In the genomic region with DNA sequence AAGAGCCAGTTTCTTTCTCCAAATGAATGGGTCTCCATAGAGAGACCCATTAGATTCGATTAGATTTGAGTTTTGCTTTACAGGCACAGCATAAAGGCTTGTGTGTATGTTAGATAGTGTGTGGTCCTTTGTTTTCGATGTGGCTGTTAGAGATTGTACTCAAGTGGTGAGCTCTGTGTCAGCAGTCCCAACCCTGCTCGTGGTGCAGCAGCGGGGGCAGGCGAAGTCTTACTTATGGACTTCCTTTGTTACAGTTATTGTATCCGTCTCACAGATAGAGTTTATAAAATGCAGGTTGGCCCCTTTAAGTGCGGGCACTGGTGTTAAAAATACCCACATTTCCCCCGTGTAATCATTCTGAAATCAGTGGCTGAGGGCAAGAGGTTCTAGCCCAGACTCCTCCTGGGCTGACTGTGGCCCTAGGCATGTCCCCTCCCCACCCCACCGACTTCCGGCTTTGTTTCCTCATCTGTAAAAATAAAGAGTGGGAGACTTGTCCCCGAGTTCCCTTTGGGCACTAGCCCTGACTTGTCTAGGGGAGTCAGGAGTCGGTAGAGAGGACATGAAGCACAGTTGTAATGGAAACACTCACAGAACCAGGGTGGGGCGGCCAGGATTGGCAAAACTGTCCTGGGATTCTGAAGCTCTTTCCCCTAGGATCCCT, we compare ENCODE assay signal across 10 cellular contexts. TPM values are rescaled to one million over a fixed set of nuclear protein-coding genes. Genes with fewer than 3 reads are reported as not detected.
DNase-seq lines count a peak whose midpoint lies in the region; ATAC-seq, FAIRE-seq and TF ChIP-seq lines count a peak whose summit lies in the region.
"Had no signal": no experiment of that assay in that cellular context is flagged by ENCODE, and none has a peak within 500 bp of the region (broad histone marks: within the 10 kb centered on the region; RNA-seq: fewer than 3 reads in every experiment).

No MANE protein-coding gene starts in this region.

- no peaks in the 10 kb centered on the region for H3K79me1 ChIP-seq in H1 (ENCODE audit: low read depth, low read length)

- H3K4me3 ChIP-seq in RWPE2 (ENCODE audit: severe bottlenecking) (no peak overlapping the region), H1 (ENCODE audit: extremely low read depth in 1 of 4, insufficient read depth in 2 of 4, low read depth in 3 of 4, low read length in 4 of 4) (no peak overlapping the region)
- H3K4me3 ChIP-seq: psoas muscle had no signal

- H3K56ac ChIP-seq in H1 (replicated peaks; ENCODE audit: insufficient read length, low read depth, low read length) = no peak overlapping the region

- no peak for FAIRE-seq in H1 (lab: Jason Lieb, UNC)

- WGBS in H1 (ENCODE audit: extremely low coverage in 1 of 2, insufficient coverage in 1 of 2, insufficient read length in 1 of 2, insufficient replicate concordance in 2 of 2, low coverage in 1 of 2, low lambda C conversion rate in 2 of 2, missing lambda C conversion rate in 1 of 2), 2 experiments = 82% methylated on average over 13 of the region's 13 CpGs; no CpG with 5 or more reads in 1 of the 2 experiments

- peak; percentile 95 for DNase-seq in NCI-H2107 treated with DMSO at 0.1 percent for 48 hours (lab: John Stamatoyannopoulos, UW; ENCODE audit: unreplicated experiment)
- DNase-seq in NCI-H2107 (lab: John Stamatoyannopoulos, UW) = no peak
- DNase-seq in RWPE2 (ENCODE audit: low spot score) = peak; percentile 66
- no peak for DNase-seq in H1 (ENCODE audit: low read depth in 1 of 2, low spot score in 2 of 2)
- DNase-seq in osteocyte (ENCODE audit: extremely low spot score, unreplicated experiment) = no peak
- no peak for DNase-seq in stimulated activated CD4-positive, alpha-beta T cell treated with anti-CD3 and anti-CD28 coated beads, Interleukin-4, amount 100 ng/mL, for 4 hours
- DNase-seq: psoas muscle had no signal

- no peaks in the 10 kb centered on the region for H3K79me2 ChIP-seq in H1 (ENCODE audit: control insufficient read depth in 1 of 2, insufficient read depth in 2 of 2, low read length in 2 of 2)

- peak overlapping the region; percentile 69 for H3K27ac Mint-ChIP-seq in osteocyte (ENCODE audit: unreplicated experiment)

- ATAC-seq in HG03342 (IDR thresholded peaks at IDR 0.05; ENCODE audit: unreplicated experiment) (peak; percentile 20), RWPE2 (ENCODE audit: low read depth) (peak; percentile 44), HG02973 (IDR thresholded peaks at IDR 0.05; ENCODE audit: unreplicated experiment) (no peak)

- TF ChIP-seq CTCF in RWPE2 (IDR thresholded peaks at IDR 0.05; ENCODE audit: poor library complexity, severe bottlenecking) = no peak
- no peak for TF ChIP-seq CTCF in H1 (IDR thresholded peaks at IDR 0.05; ENCODE audit: control extremely low read depth in 1 of 3, insufficient read depth in 1 of 3, low read depth in 1 of 3, low read length in 3 of 3)
- TF ChIP-seq CTCF in osteocyte (IDR thresholded peaks at IDR 0.05) = no peak

- peak overlapping the region; percentile 44; the same call in 1 of the 2 replicates for H2BK20ac ChIP-seq in H1 (ENCODE audit: low read length)

- H2AFZ ChIP-seq in H1 (ENCODE audit: low read length) = no peak overlapping the region

- H3K4me3 Mint-ChIP-seq in osteocyte (ENCODE audit: unreplicated experiment) = no peak overlapping the region

- no peak for TF ChIP-seq EP300 in H1 (IDR thresholded peaks at IDR 0.05; ENCODE audit: borderline replicate concordance in 1 of 2, low read depth in 2 of 2, low read length in 2 of 2)

- peaks cover 35% of the 10 kb centered on the region for H3K4me1 Mint-ChIP-seq in osteocyte (ENCODE audit: unreplicated experiment)

- H3K36me3 Mint-ChIP-seq in osteocyte (ENCODE audit: unreplicated experiment) = peaks cover 3% of the 10 kb centered on the region

- H3K9me3 Mint-ChIP-seq in osteocyte (ENCODE audit: unreplicated experiment) = no peaks in the 10 kb centered on the region

- H3K9me3 ChIP-seq in RWPE2 (ENCODE audit: severe bottlenecking) (no peaks in the 10 kb centered on the region), H1 (ENCODE audit: insufficient read depth in 2 of 2, low read depth in 1 of 2, low read length in 1 of 2) (no peaks in the 10 kb centered on the region)
- H3K9me3 ChIP-seq: psoas muscle had no signal

- H3K23me2 ChIP-seq in H1 (ENCODE audit: low read depth, low read length) = no peaks in the 10 kb centered on the region; the same call in 1 of the 2 replicates

- H3K27ac ChIP-seq in RWPE2 (ENCODE audit: poor library complexity, severe bottlenecking) (peak overlapping the region; percentile 94), H1 (ENCODE audit: low read depth, low read length) (no peak overlapping the region)
- H3K27ac ChIP-seq: psoas muscle, VCaP had no signal

- H3K9ac ChIP-seq in H1 (replicated peaks in 1 of 4; ENCODE audit: extremely low read depth in 1 of 4, low read depth in 3 of 4, low read length in 3 of 4) = no peak overlapping the region

- CTCF ChIA-PET in H1 (lab: Charles Lee; ENCODE audit: partially characterized antibody) = interaction anchor here (0.6 to 4.6 kb wide), 14 partner anchors 8 to 400 kb away, joined by 3 to 45 read pairs (median 5); no protein-coding TSS in a partner anchor

- TF ChIP-seq POLR2A in H1 (IDR thresholded peaks at IDR 0.05; ENCODE audit: control extremely low read depth in 1 of 2, low read depth in 2 of 2, low read length in 2 of 2) = no peak

- H3K36me3 ChIP-seq in RWPE2 (ENCODE audit: low read depth) (no peaks in the 10 kb centered on the region), H1 (ENCODE audit: control insufficient read depth in 2 of 4, insufficient read depth in 4 of 4, low read length in 3 of 4) (no peaks in the 10 kb centered on the region)

- H3K4me2 ChIP-seq in H1 (ENCODE audit: insufficient read depth in 1 of 2, low read depth in 2 of 2, low read length in 2 of 2) = no peak overlapping the region

- H2BK5ac ChIP-seq in H1 (ENCODE audit: low read depth, low read length) = peak overlapping the region; percentile 8; the same call in 1 of the 2 replicates

- peak overlapping the region; percentile 59 for H4K91ac ChIP-seq in H1 (replicated peaks; ENCODE audit: insufficient read length, low read length)

- no peak overlapping the region for H4K5ac ChIP-seq in H1 (ENCODE audit: insufficient read length, low read depth, low read length)

- H3K27me3 ChIP-seq in RWPE2 (ENCODE audit: insufficient read depth, poor library complexity, severe bottlenecking) (no peaks in the 10 kb centered on the region), H1 (replicated peaks in 1 of 4; ENCODE audit: control insufficient read depth in 3 of 4, extremely low read depth in 1 of 4, insufficient read depth in 3 of 4, low read length in 3 of 4) (peaks cover 0 to 9% (median 5%) of the 10 kb centered on the region in 4 experiments; a peak in 5 of 7 replicates)

- H3K14ac ChIP-seq in H1 (ENCODE audit: insufficient read length) = no peak overlapping the region

- no peak for TF ChIP-seq RAD21 in H1 (IDR thresholded peaks at IDR 0.05 in 1 of 2, conservative IDR thresholded peaks at IDR 0.05 in 1 of 2; ENCODE audit: low read depth in 2 of 2, low read length in 2 of 2)

- H3K18ac ChIP-seq in H1 (ENCODE audit: extremely low read depth, low read length) = peak overlapping the region; percentile 42

- H2BK120ac ChIP-seq in H1 (replicated peaks; ENCODE audit: low read depth, low read length) = peak overlapping the region; percentile 26

- peak overlapping the region; percentile 89 for H2BK12ac ChIP-seq in H1 (ENCODE audit: low read depth, low read length)

- H3K4me1 ChIP-seq in RWPE2 (ENCODE audit: insufficient read depth, poor library complexity, severe bottlenecking) (peaks cover 45% of the 10 kb centered on the region), H1 (replicated peaks in 1 of 4; ENCODE audit: control insufficient read depth in 3 of 4, insufficient read depth in 4 of 4, low read length in 3 of 4) (peaks cover 6 to 18% (median 17%) of the 10 kb centered on the region in 4 experiments)

- H2BK15ac ChIP-seq in H1 (ENCODE audit: low read length) = no peak overlapping the region; the same call in 1 of the 2 replicates

- peaks cover 0 to 1% of the 10 kb centered on the region in 2 experiments for H4K20me1 ChIP-seq in H1 (replicated peaks in 1 of 2; ENCODE audit: control insufficient read depth in 1 of 2, insufficient read depth in 2 of 2, low read length in 2 of 2)

- H2AK5ac ChIP-seq in H1 (ENCODE audit: low read depth, low read length) = no peak overlapping the region

- no peak overlapping the region; the same call in 1 of the 2 replicates for H4K8ac ChIP-seq in H1 (ENCODE audit: extremely low read depth, insufficient read depth, low read length)

- no peaks in the 10 kb centered on the region for H3K27me3 Mint-ChIP-seq in osteocyte (ENCODE audit: unreplicated experiment)

- no peak overlapping the region for H3K4ac ChIP-seq in H1 (replicated peaks; ENCODE audit: insufficient read length, low read depth, low read length)

- POLR2A ChIA-PET in H1 (lab: Charles Lee; ENCODE audit: partially characterized antibody) = no interaction called here

- no peak overlapping the region for H3K23ac ChIP-seq in H1 (ENCODE audit: insufficient read length)

TF ChIP-seq in H1, 55 proteins besides CTCF, POLR2A, EP300 and RAD21 (continues in another document):
- TF ChIP-seq SP2 (IDR thresholded peaks at IDR 0.05; ENCODE audit: low read length) = no peak
- TF ChIP-seq KDM5A (IDR thresholded peaks at IDR 0.05; ENCODE audit: low read length) = no peak
- TF ChIP-seq JUND (IDR thresholded peaks at IDR 0.05; ENCODE audit: low read length) = no peak
- no peak for TF ChIP-seq ASH2L (IDR thresholded peaks at IDR 0.05; ENCODE audit: low read length)
- no peak for TF ChIP-seq EZH2 (IDR thresholded peaks at IDR 0.05; ENCODE audit: low read depth, low read length, severe bottlenecking)
- TF ChIP-seq SIX5 (IDR thresholded peaks at IDR 0.05; ENCODE audit: low read depth, low read length) = no peak
- no peak for TF ChIP-seq SIN3A (conservative IDR thresholded peaks at IDR 0.05 in 1 of 2, IDR thresholded peaks at IDR 0.05 in 1 of 2; ENCODE audit: low read depth in 1 of 2, low read length in 2 of 2)
- TF ChIP-seq CTBP2 (IDR thresholded peaks at IDR 0.05; ENCODE audit: borderline replicate concordance, insufficient read depth, insufficient read length, low read length) = no peak
- TF ChIP-seq POU5F1 (IDR thresholded peaks at IDR 0.05; ENCODE audit: low read depth, low read length) = no peak
- TF ChIP-seq RFX5 (IDR thresholded peaks at IDR 0.05; ENCODE audit: borderline replicate concordance, low read depth, low read length) = no peak
- TF ChIP-seq POLR2AphosphoS5 (IDR thresholded peaks at IDR 0.05; ENCODE audit: low read depth, low read length) = no peak

RNA-seq across cellular contexts. Expression of gene MTURN, which starts 28.6 kb away (rescaled TPM):
- 5.3 and 5.8 TPM in 2 replicates for total RNA-seq in H1 (2021; fragmentation: NEBNext Ultra II Directional; extraction: Animal tissue kit (Norgen Biotek cat#: 25700))
- polyA plus RNA-seq in H1 (2011; rRNA removed) = 2.2 and 2.6 TPM in 2 replicates
- polyA plus RNA-seq in H1 (2011; cell fraction: cytosol; rRNA removed) = 4.2 TPM
- 6.0 TPM for polyA plus RNA-seq in H1 (2011; cell fraction: nucleus; rRNA removed)
- polyA plus RNA-seq in H1 (2012, experiment 1 of 2) = 4.3 to 5.8 TPM (median 4.6 TPM) in 4 replicates
- polyA plus RNA-seq in H1 (2012, experiment 2 of 2) = 0.85 TPM
- polyA plus RNA-seq in H1 (2013, experiment 1 of 2) = 3.1 TPM
- polyA plus RNA-seq in H1 (2013, experiment 2 of 2) = 2.7 TPM
- polyA minus RNA-seq in H1 (2011; rRNA and poly(A)+ RNA removed) = 5.8 and 5.9 TPM in 2 replicates
- 3.5 TPM for polyA minus RNA-seq in H1 (2011; cell fraction: cytosol; rRNA and poly(A)+ RNA removed)
- 6.3 TPM for polyA minus RNA-seq in H1 (2011; cell fraction: nucleus; rRNA and poly(A)+ RNA removed)
- total RNA-seq in osteocyte = 19.0 and 19.3 TPM in 2 replicates

Comparison
In these comparisons a context has a peak if more than half of its experiments do, and no peak if none do; other contexts are left out.
1. DNase-seq: peak in NCI-H2107 treated with DMSO at 0.1 percent for 48 hours (single experiment) and RWPE2 (single experiment); none in NCI-H2107 (single experiment), H1 (0 of 2), osteocyte (single experiment) and stimulated activated CD4-positive, alpha-beta T cell treated with anti-CD3 and anti-CD28 coated beads, Interleukin-4, amount 100 ng/mL, for 4 hours (0 of 2).